In genomic region chr13:53781941-53782340, GRCh38 we compare ENCODE assay signal across 11 cellular contexts.
DNase-seq lines count a peak whose midpoint lies in the region; TF ChIP-seq lines count a peak whose summit lies in the region.
"Had no signal": no experiment of that assay in that cellular context is flagged by ENCODE, and none has a peak within 500 bp of the region (broad histone marks: within the 10 kb centered on the region; RNA-seq: fewer than 3 reads in every experiment).

No MANE protein-coding gene starts in this region.

- intact Hi-C loops in OCI-LY7 (cut with micrococcal nuclease; ENCODE audit: unreplicated experiment) = loop anchor here (5.0 kb wide), 2 partner anchors 530 to 1460 kb away; no protein-coding TSS in a partner anchor

- H3K27me3 Mint-ChIP-seq in nephron progenitor cell (ENCODE audit: low read depth, poor library complexity) = peaks cover 2% of the 10 kb centered on the region

- no peak overlapping the region for H3K4me2 ChIP-seq in OCI-LY7 (ENCODE audit: low read length)

- H3K4me1 ChIP-seq in ES-I3 (ENCODE audit: insufficient read depth, low read length) (0 out of 2 replicates have a peak, but pooled peaks cover 4% of the 10 kb centered on the region), HUES48 (ENCODE audit: control insufficient read depth, insufficient read depth, low read length) (peaks cover 14% of the 10 kb centered on the region), OCI-LY7 (ENCODE audit: insufficient read depth, low read length, poor library complexity, severe bottlenecking) (no peaks in the 10 kb centered on the region)

- no TSS peak for BruUV-seq in OCI-LY7 (replicated peaks; lab: Mats Ljungman, UMichigan)

- H3K27ac ChIP-seq in HUES48 (ENCODE audit: low read depth, low read length) (no peak overlapping the region), OCI-LY7 (ENCODE audit: low read depth, low read length, poor library complexity, severe bottlenecking) (no peak overlapping the region)
- H3K27ac ChIP-seq: C4-2B, coronary artery had no signal

- H3K36me3 ChIP-seq in ES-I3 (ENCODE audit: insufficient read depth, low read length) (no peaks in the 10 kb centered on the region), HUES48 (ENCODE audit: control insufficient read depth, insufficient read depth, low read length) (no peaks in the 10 kb centered on the region), OCI-LY7 (ENCODE audit: insufficient read depth, low read length) (no peaks in the 10 kb centered on the region)

- POLR2A ChIA-PET in OCI-LY7 (lab: Charles Lee) = no interaction called here

- peak overlapping the region; percentile 44 for H3K4me3 ChIP-seq in HUES48 (ENCODE audit: low read depth, low read length)
- H3K4me3 ChIP-seq in OCI-LY7 (ENCODE audit: low read depth, low read length, poor library complexity, severe bottlenecking) = no peak overlapping the region
- H3K4me3 ChIP-seq: GM12878 had no signal

- no peaks in the 10 kb centered on the region for H3K36me3 Mint-ChIP-seq in nephron progenitor cell (ENCODE audit: low read depth)

- CTCF ChIA-PET in OCI-LY7 (lab: Charles Lee; ENCODE audit: unreplicated experiment) = no interaction called here

- no peak for TF ChIP-seq CTCF in nephron progenitor cell (IDR thresholded peaks at IDR 0.05)
- no peak for TF ChIP-seq CTCF in OCI-LY7 (conservative IDR thresholded peaks at IDR 0.05; ENCODE audit: low read length)

- no peaks in the 10 kb centered on the region for H3K79me2 ChIP-seq in OCI-LY7 (ENCODE audit: insufficient read depth, low read depth, low read length)

- H3K9me3 Mint-ChIP-seq in nephron progenitor cell = peaks cover 4% of the 10 kb centered on the region

- H3K27me3 ChIP-seq in HUES48 (ENCODE audit: control insufficient read depth, insufficient read depth, low read length) = no peaks in the 10 kb centered on the region

- H3K9me3 ChIP-seq in ES-I3 (ENCODE audit: control insufficient read depth, insufficient read depth, low read length) (no peaks in the 10 kb centered on the region), HUES48 (ENCODE audit: control insufficient read depth, insufficient read depth, low read length) (no peaks in the 10 kb centered on the region), OCI-LY7 (ENCODE audit: low read length) (no peaks in the 10 kb centered on the region)

- H3K9me2 ChIP-seq in OCI-LY7 (ENCODE audit: insufficient read depth, low read length) = no peaks in the 10 kb centered on the region

- peak overlapping the region; percentile 35; the same call in 1 of the 2 replicates for H3K9ac ChIP-seq in ES-I3 (ENCODE audit: low read depth, low read length)
- no peak overlapping the region for H3K9ac ChIP-seq in HUES48 (ENCODE audit: low read depth, low read length)

- peak; percentile 5 for DNase-seq in SW480 (ENCODE audit: low spot score)
- DNase-seq in nephron progenitor cell = peak; percentile 8
- DNase-seq in hypothalamus (lab: John Stamatoyannopoulos, UW) = no peak
- no peak for DNase-seq in NCI-H187 (lab: John Stamatoyannopoulos, UW)
- DNase-seq in OCI-LY7 (ENCODE audit: low spot score) = no peak
- DNase-seq: activated effector memory CD4-positive, alpha-beta T cell treated with Interleukin-2 at 50 U/mL for 16 hours had no signal

- no peaks in the 10 kb centered on the region for H4K20me1 ChIP-seq in OCI-LY7 (ENCODE audit: insufficient read depth, low read length)

- peaks cover 43% of the 10 kb centered on the region for H3K4me1 Mint-ChIP-seq in nephron progenitor cell

- H3K4me3 Mint-ChIP-seq in nephron progenitor cell = peak overlapping the region; percentile 70

- no peak overlapping the region for H3K27ac Mint-ChIP-seq in nephron progenitor cell

- H2AFZ ChIP-seq in OCI-LY7 (ENCODE audit: low read length) = no peak overlapping the region

Comparison
In these comparisons a context has a peak if more than half of its experiments do, and no peak if none do; other contexts are left out.
1. DNase-seq: peak in SW480 (single experiment) and nephron progenitor cell (single experiment); none in hypothalamus (0 of 51), NCI-H187 (0 of 2) and OCI-LY7 (single experiment).